In the genomic region with DNA sequence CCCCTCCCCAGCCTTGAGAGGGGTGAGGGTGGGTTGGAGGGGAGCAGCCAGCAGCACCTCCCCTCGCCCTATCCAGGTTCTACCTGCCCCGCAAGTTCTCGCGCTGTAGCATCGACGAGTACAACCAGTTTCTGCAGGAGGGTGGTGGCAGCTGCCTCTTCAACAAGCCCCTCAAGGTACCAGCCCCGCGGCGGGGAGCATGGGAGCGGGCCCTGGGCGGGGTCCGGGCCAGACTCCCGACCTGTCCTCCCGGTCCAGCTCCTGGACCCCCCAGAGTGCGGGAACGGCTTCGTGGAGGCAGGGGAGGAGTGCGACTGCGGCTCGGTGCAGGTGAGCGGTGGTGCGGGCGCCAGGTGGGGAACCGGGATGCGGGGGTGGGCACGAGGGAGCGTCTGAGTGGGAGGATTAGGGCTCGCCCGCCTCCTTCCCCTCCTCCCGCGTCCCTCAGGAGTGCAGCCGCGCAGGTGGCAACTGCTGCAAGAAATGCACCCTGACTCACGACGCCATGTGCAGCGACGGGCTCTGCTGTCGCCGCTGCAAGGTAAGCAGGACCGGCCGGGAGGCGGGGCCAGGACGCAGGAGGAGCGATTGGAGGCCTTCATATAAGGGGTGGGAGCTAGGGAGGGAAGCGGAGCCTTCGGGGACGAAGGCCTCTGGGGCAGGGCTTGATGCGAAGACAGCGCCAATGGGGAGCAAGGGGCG, we compare ENCODE assay signal across 8 cellular contexts.
DNase-seq lines count a peak whose midpoint lies in the region; ATAC-seq and TF ChIP-seq lines count a peak whose summit lies in the region.

No MANE protein-coding gene starts in this region.

- H3K27me3 ChIP-seq in mucosa of rectum (ENCODE audit: control insufficient read depth in 2 of 2, insufficient read depth in 2 of 2, low read length in 2 of 2) = peaks cover 0 to 9% of the 10 kb centered on the region in 2 donors

- peak overlapping the region; percentile 13 to 56 for H3K9ac ChIP-seq in mucosa of rectum (ENCODE audit: low read depth in 1 of 2, low read length in 2 of 2)

- peaks cover 17 to 19% of the 10 kb centered on the region in 2 donors for H3K4me1 ChIP-seq in mucosa of rectum (ENCODE audit: control insufficient read depth in 2 of 2, insufficient read depth in 2 of 2, low read length in 2 of 2)

- H3K9me3 ChIP-seq in mucosa of rectum (ENCODE audit: control insufficient read depth in 2 of 2, low read length in 2 of 2) = no peaks in the 10 kb centered on the region

- no peaks in the 10 kb centered on the region for H3K36me3 ChIP-seq in mucosa of rectum (ENCODE audit: control insufficient read depth in 2 of 2, insufficient read depth in 2 of 2, low read length in 2 of 2)

- H3K4me3 ChIP-seq in epithelial cell of esophagus (ENCODE audit: low read length) = peak overlapping the region; percentile 59
- H3K4me3 ChIP-seq in mucosa of rectum (ENCODE audit: low read length in 2 of 2) = peak overlapping the region; percentile 70 to 75

- ATAC-seq in GM21367 (IDR thresholded peaks at IDR 0.05; ENCODE audit: unreplicated experiment) = peak; percentile 72

- peak overlapping the region in 1 of 2 donors; percentile 43 for H3K27ac ChIP-seq in mucosa of rectum (ENCODE audit: low read depth in 2 of 2, low read length in 2 of 2)

- DNase-seq in COR-L47 (lab: John Stamatoyannopoulos, UW) = peak; percentile 98
- DNase-seq in HUDEP-2 (lab: John Stamatoyannopoulos, UW; ENCODE audit: unreplicated experiment in 76 of 76) = peak in 75 of 76 experiments; percentile 31 to 99 (median 94)
- DNase-seq in NOMO-1 treated with DMSO at 0.1 percent for 48 hours (lab: John Stamatoyannopoulos, UW; ENCODE audit: unreplicated experiment) = peak; percentile 98
- peak; percentile 96 for DNase-seq in activated CD8-positive, alpha-beta memory T cell treated with anti-CD3 and anti-CD28 coated beads, Interleukin-2, amount 50 U/mL, for 48 hours
- peak; percentile 99 for DNase-seq in epithelial cell of esophagus (ENCODE audit: low read depth)
- peak; percentile 99 for DNase-seq in stimulated activated CD8-positive, alpha-beta memory T cell treated with anti-CD3 and anti-CD28 coated beads, Interleukin-4, amount 100 ng/mL, for 48 hours

- no peak for TF ChIP-seq CTCF in epithelial cell of esophagus (IDR thresholded peaks at IDR 0.05; ENCODE audit: insufficient read depth, low read depth, low read length, missing control alignments)
